ENCODE assay signal across 1 cellular context in genomic region chr11:73584831-73585230, GRCh38.
TF ChIP-seq lines count a peak whose summit lies in the region.

No MANE protein-coding gene starts in this region.

TF ChIP-seq in HepG2, 621 proteins besides CTCF, POLR2A, EP300 and RAD21:
- TF ChIP-seq CSRNP2 (CRISPR knock-in tag; conservative IDR thresholded peaks at IDR 0.05; ENCODE audit: low read depth) (no peak), MEF2D (CRISPR knock-in tag; IDR thresholded peaks at IDR 0.05) (no peak), ZNF318 (CRISPR knock-in tag; IDR thresholded peaks at IDR 0.05) (no peak), ZNF784 (CRISPR knock-in tag; IDR thresholded peaks at IDR 0.05; ENCODE audit: borderline replicate concordance) (no peak), ZNF275 (CRISPR knock-in tag; IDR thresholded peaks at IDR 0.05; ENCODE audit: borderline replicate concordance) (no peak), RAD51 (IDR thresholded peaks at IDR 0.05; ENCODE audit: borderline replicate concordance) (no peak), ZFP37 (CRISPR knock-in tag; IDR thresholded peaks at IDR 0.05; ENCODE audit: borderline replicate concordance) (no peak), MYPOP (CRISPR knock-in tag; IDR thresholded peaks at IDR 0.05) (no peak), TAF15 (IDR thresholded peaks at IDR 0.05; ENCODE audit: low read depth, low read length, poor library complexity, severe bottlenecking) (no peak), KDM4B (CRISPR knock-in tag; IDR thresholded peaks at IDR 0.05) (no peak)
TF ChIP-seq in HepG2: peak in this region for 0.
